In genomic region chr4:80078361-80079092, GRCh38 we compare ENCODE assay signal across 18 cellular contexts. TPM values are rescaled to one million over a fixed set of nuclear protein-coding genes. Genes with fewer than 3 reads are reported as not detected.
DNase-seq lines count a peak whose midpoint lies in the region; ATAC-seq, FAIRE-seq and TF ChIP-seq lines count a peak whose summit lies in the region.
"Had no signal": no experiment of that assay in that cellular context is flagged by ENCODE, and none has a peak within 500 bp of the region (broad histone marks: within the 10 kb centered on the region; RNA-seq: fewer than 3 reads in every experiment).

No MANE protein-coding gene starts in this region.

- H2AK5ac ChIP-seq in H9 (ENCODE audit: insufficient read length, low read length) = no peak overlapping the region

- no peaks in the 10 kb centered on the region for H3K9me3 ChIP-seq in mammary epithelial cell (replicated peaks; ENCODE audit: insufficient read depth, low read length)
- H3K9me3 ChIP-seq in breast epithelium = no peaks in the 10 kb centered on the region
- H3K9me3 ChIP-seq in RWPE2 (ENCODE audit: severe bottlenecking) = no peaks in the 10 kb centered on the region
- H3K9me3 ChIP-seq in keratinocyte (ENCODE audit: control insufficient read depth, low read depth, low read length) = no peaks in the 10 kb centered on the region
- no peaks in the 10 kb centered on the region for H3K9me3 ChIP-seq in H9 (ENCODE audit: control insufficient read depth, low read depth, low read length)

- no peak overlapping the region for H3K56ac ChIP-seq in H9 (ENCODE audit: insufficient read length, low read depth, low read length)

- intact Hi-C loops in mammary epithelial cell (cut with micrococcal nuclease) (loop anchor here (10.0 kb wide), 1 partner anchor 236 kb away; no protein-coding TSS in a partner anchor), breast epithelium (cut with DNase I; ENCODE audit: low total_unique reads) (loop anchor here (10.0 kb wide), 1 partner anchor 464 kb away; no protein-coding TSS in a partner anchor)

- H3K79me1 ChIP-seq in H9 (ENCODE audit: insufficient read depth, low read depth, low read length, poor library complexity, severe bottlenecking) = no peaks in the 10 kb centered on the region

- no peak overlapping the region for H2BK12ac ChIP-seq in H9 (ENCODE audit: insufficient read length, low read depth, low read length)

- H3K23ac ChIP-seq in H9 (ENCODE audit: insufficient read length, low read depth, low read length) = no peak overlapping the region

- H3K27me3 Mint-ChIP-seq in H9 (ENCODE audit: low read depth) = peaks cover 28% of the 10 kb centered on the region

- no peak overlapping the region for H2BK15ac ChIP-seq in H9 (ENCODE audit: low read depth, low read length)

- no peaks in the 10 kb centered on the region for H3K79me2 ChIP-seq in mammary epithelial cell (ENCODE audit: insufficient read depth, low read length)
- H3K79me2 ChIP-seq in keratinocyte (ENCODE audit: control insufficient read depth, insufficient read depth, low read length) = no peaks in the 10 kb centered on the region
- H3K79me2 ChIP-seq in H9 (ENCODE audit: insufficient read depth, low read length) = no peaks in the 10 kb centered on the region

- 33% methylated on average over 3 of the region's 3 CpGs for WGBS in mammary epithelial cell (ENCODE audit: low coverage, missing lambda C conversion rate)
- no CpG with 5 or more reads among the region's 3 CpGs for WGBS in H9 (ENCODE audit: extremely low coverage, insufficient read length, low lambda C conversion rate)

- H2BK20ac ChIP-seq in H9 (ENCODE audit: low read depth, low read length, poor library complexity, severe bottlenecking) = no peak overlapping the region

- H3K27ac ChIP-seq in mammary epithelial cell (ENCODE audit: insufficient read depth, low read depth, low read length) = peak overlapping the region; percentile 73
- no peak overlapping the region for H3K27ac ChIP-seq in breast epithelium
- peak overlapping the region; percentile 80 for H3K27ac ChIP-seq in RWPE2 (ENCODE audit: poor library complexity, severe bottlenecking)
- peak overlapping the region; percentile 82 for H3K27ac ChIP-seq in keratinocyte (ENCODE audit: control insufficient read depth, insufficient read depth, low read length)
- H3K27ac ChIP-seq in H9 (ENCODE audit: insufficient read length, low read depth, low read length) = no peak overlapping the region

- in situ Hi-C loops in mammary epithelial cell (cut with MboI; ENCODE audit: low sequenced_read_pairs in 2 of 2) = no loop called here

- dilution Hi-C loops in mammary epithelial cell (cut with HindIII; ENCODE audit: low sequenced_read_pairs) (no loop called here), keratinocyte (cut with MboI; ENCODE audit: extremely low pct_ligation_motif_present, low sequenced_read_pairs) (no loop called here)

- no peak overlapping the region for H3K27ac Mint-ChIP-seq in H9

- H3K9ac ChIP-seq in mammary epithelial cell (ENCODE audit: insufficient read depth, low read length) (no peak overlapping the region), keratinocyte (ENCODE audit: control insufficient read depth, extremely low read depth, insufficient read depth, low read length) (peak overlapping the region; percentile 28), H9 (ENCODE audit: extremely low read depth, insufficient read length, low read length) (no peak overlapping the region)

- H2BK120ac ChIP-seq in H9 (ENCODE audit: low read depth, low read length, poor library complexity, severe bottlenecking) = no peak overlapping the region

- H3K14ac ChIP-seq in H9 (ENCODE audit: insufficient read depth, low read length) = no peak overlapping the region

- no peak overlapping the region for H3T11ph ChIP-seq in H9 (ENCODE audit: low read length)

- H3K4me3 Mint-ChIP-seq in H9 = no peak overlapping the region

- H3K36me3 Mint-ChIP-seq in H9 (ENCODE audit: insufficient read depth in 1 of 3, low read depth in 3 of 3) = peaks cover 0 to 4% (median 0%) of the 10 kb centered on the region in 3 experiments; a peak in 1 of 7 replicates

- H3K9me1 ChIP-seq in keratinocyte (ENCODE audit: control insufficient read depth, extremely low read depth, insufficient read depth, low read length) = no peaks in the 10 kb centered on the region

- CTCF ChIA-PET in mammary epithelial cell (lab: Charles Lee; ENCODE audit: low non-redundant PET) = interaction anchor here (0.6 kb wide), 1 partner anchor 106 kb away, joined by 11 read pairs; no protein-coding TSS in a partner anchor

- H3K4me1 Mint-ChIP-seq in H9 = peaks cover 0 to 2% of the 10 kb centered on the region in 2 experiments; a peak in 1 of 4 replicates

- H3K27me3 ChIP-seq in mammary epithelial cell (ENCODE audit: insufficient read depth, low read length) = no peaks in the 10 kb centered on the region
- H3K27me3 ChIP-seq in breast epithelium = no peaks in the 10 kb centered on the region
- no peaks in the 10 kb centered on the region for H3K27me3 ChIP-seq in RWPE2 (ENCODE audit: insufficient read depth, poor library complexity, severe bottlenecking)
- H3K27me3 ChIP-seq in keratinocyte (ENCODE audit: control insufficient read depth, extremely low read depth, insufficient read depth, low read length) = no peaks in the 10 kb centered on the region
- H3K27me3 ChIP-seq in H9 (ENCODE audit: insufficient read depth, low read length) = no peaks in the 10 kb centered on the region

- peaks cover 0 to 2% of the 10 kb centered on the region in 2 experiments; a peak in 3 of 5 replicates for H3K9me3 Mint-ChIP-seq in H9

- DNase-seq in mammary epithelial cell = peak; percentile 67
- no peak for DNase-seq in breast epithelium (ENCODE audit: low spot score in 2 of 2)
- no peak for DNase-seq in RWPE2 (ENCODE audit: low spot score)
- DNase-seq in keratinocyte (ENCODE audit: low read depth, low spot score) = no peak
- DNase-seq in activated CD4-positive, CD25-positive, alpha-beta regulatory T cell (lab: John Stamatoyannopoulos, UW) = no peak
- DNase-seq in H9 = no peak
- no peak for DNase-seq in AG20443 (ENCODE audit: low spot score)
- DNase-seq: CD4-positive, alpha-beta memory T cell; DMS79 treated with DMSO at 0.1 percent for 48 hours; KG1; NCI-H1092; NCI-H1694; NCI-H2107; NCI-H345; NCI-H526 treated with DMSO at 0.1 percent for 48 hours had no signal

- FAIRE-seq in keratinocyte (lab: Jason Lieb, UNC) = peak; percentile 91
- FAIRE-seq: G401.6, GM12892 had no signal

- no peak overlapping the region for H3K4ac ChIP-seq in H9 (ENCODE audit: low read depth, low read length)

- TF ChIP-seq POLR2A in breast epithelium (IDR thresholded peaks at IDR 0.05) = no peak

- no peaks in the 10 kb centered on the region for H3K36me3 ChIP-seq in mammary epithelial cell (ENCODE audit: insufficient read depth, low read length)
- no peaks in the 10 kb centered on the region for H3K36me3 ChIP-seq in breast epithelium
- H3K36me3 ChIP-seq in RWPE2 (ENCODE audit: low read depth) = no peaks in the 10 kb centered on the region
- H3K36me3 ChIP-seq in keratinocyte (ENCODE audit: control insufficient read depth in 2 of 2, extremely low read depth in 1 of 2, insufficient read depth in 2 of 2, low read length in 2 of 2) = no peaks in the 10 kb centered on the region

- H2BK5ac ChIP-seq in H9 (ENCODE audit: insufficient read length, low read length) = no peak overlapping the region

- no peak overlapping the region for H4K5ac ChIP-seq in H9 (ENCODE audit: insufficient read length, low read depth, low read length)

- no peaks in the 10 kb centered on the region for H4K20me1 ChIP-seq in mammary epithelial cell (ENCODE audit: insufficient read depth, low read length)
- no peaks in the 10 kb centered on the region for H4K20me1 ChIP-seq in keratinocyte (ENCODE audit: control insufficient read depth, extremely low read depth, insufficient read depth, low read length)
- H4K20me1 ChIP-seq in H9 (ENCODE audit: control insufficient read depth, insufficient read depth, insufficient read length) = no peaks in the 10 kb centered on the region

- no TSS peak for BruUV-seq in mammary epithelial cell (replicated peaks; lab: Mats Ljungman, UMichigan)

- no peak overlapping the region for H4K8ac ChIP-seq in H9 (replicated peaks; ENCODE audit: insufficient read length, low read depth, low read length)

- H3K23me2 ChIP-seq in H9 (ENCODE audit: insufficient read length, low read depth, low read length, poor library complexity, severe bottlenecking) = no peaks in the 10 kb centered on the region

- H3K4me1 ChIP-seq in mammary epithelial cell (ENCODE audit: insufficient read depth, low read length) = peaks cover 57% of the 10 kb centered on the region
- no peaks in the 10 kb centered on the region for H3K4me1 ChIP-seq in breast epithelium
- peaks cover 38% of the 10 kb centered on the region for H3K4me1 ChIP-seq in RWPE2 (ENCODE audit: insufficient read depth, poor library complexity, severe bottlenecking)
- H3K4me1 ChIP-seq in keratinocyte (ENCODE audit: control insufficient read depth, extremely low read depth, insufficient read depth, low read length) = peaks cover 59% of the 10 kb centered on the region
- H3K4me1 ChIP-seq in H9 (ENCODE audit: insufficient read depth, low read length) = no peaks in the 10 kb centered on the region; the same call in 1 of the 2 replicates

- no peak overlapping the region for H3K18ac ChIP-seq in H9 (ENCODE audit: insufficient read length, low read depth, low read length)

- no peak for TF ChIP-seq CTCF in mammary epithelial cell (conservative IDR thresholded peaks at IDR 0.05 in 1 of 2, IDR thresholded peaks at IDR 0.05 in 1 of 2; ENCODE audit: extremely low read depth in 1 of 2, insufficient read depth in 1 of 2, low read depth in 1 of 2, low read length in 2 of 2)
- TF ChIP-seq CTCF in breast epithelium (IDR thresholded peaks at IDR 0.05) = no peak
- TF ChIP-seq CTCF in RWPE2 (IDR thresholded peaks at IDR 0.05; ENCODE audit: poor library complexity, severe bottlenecking) = no peak
- no peak for TF ChIP-seq CTCF in keratinocyte (optimal IDR thresholded peaks at IDR 0.05 in 1 of 3, IDR thresholded peaks at IDR 0.05 in 1 of 3, conservative IDR thresholded peaks at IDR 0.05 in 1 of 3; ENCODE audit: extremely low read depth in 1 of 3, insufficient read depth in 2 of 3, low read length in 3 of 3)
- no peak for TF ChIP-seq CTCF in H9 (conservative IDR thresholded peaks at IDR 0.05)

- H2AFZ ChIP-seq in mammary epithelial cell (ENCODE audit: low read depth, low read length) = no peak overlapping the region
- H2AFZ ChIP-seq in keratinocyte (ENCODE audit: control insufficient read depth, low read length) = no peak overlapping the region
- no peak overlapping the region for H2AFZ ChIP-seq in H9 (ENCODE audit: low read length)

- H3K4me3 ChIP-seq in mammary epithelial cell (replicated peaks in 1 of 3; ENCODE audit: insufficient read depth in 1 of 3, low read depth in 2 of 3, low read length in 3 of 3) (no peak overlapping the region), breast epithelium (no peak overlapping the region), RWPE2 (ENCODE audit: severe bottlenecking) (no peak overlapping the region), keratinocyte (ENCODE audit: control insufficient read depth in 2 of 3, extremely low read depth in 1 of 3, insufficient read depth in 2 of 3, low read depth in 1 of 3, low read length in 3 of 3) (peak overlapping the region in 2 of 3 experiments; percentile 4 to 28)

- ATAC-seq in RWPE2 (ENCODE audit: low read depth) (peak; percentile 70), GM18858 (IDR thresholded peaks at IDR 0.05; ENCODE audit: unreplicated experiment) (no peak)

- H3K4me2 ChIP-seq in mammary epithelial cell (ENCODE audit: insufficient read depth, low read depth, low read length) (peak overlapping the region; percentile 61), keratinocyte (ENCODE audit: control insufficient read depth, extremely low read depth, insufficient read depth, low read depth, low read length) (peak overlapping the region; percentile 66), H9 (ENCODE audit: insufficient read depth, insufficient read length, low read length) (no peak overlapping the region)

- H4K91ac ChIP-seq in H9 (ENCODE audit: insufficient read length, low read depth, low read length) = no peak overlapping the region

RNA-seq across cellular contexts. Expression of gene ANTXR2, which starts 5.5 kb away (rescaled TPM):
- total RNA-seq in mammary epithelial cell = 100 to 1,000 TPM in 1 of 2 donors, 10 to 100 TPM in 1; 28.3 to 116 TPM
- polyA plus RNA-seq in mammary epithelial cell = 41.0 TPM
- polyA minus RNA-seq in mammary epithelial cell = 88.8 TPM
- 100 to 1,000 TPM in 1 of 3 donors, 10 to 100 TPM in 2; 55.1 to 229 (median 77.4) TPM for total RNA-seq in breast epithelium
- polyA plus RNA-seq in keratinocyte = 41.3 to 109 TPM (median 89.1 TPM) in 3 replicates
- 36.7 TPM for polyA plus RNA-seq in keratinocyte (2011; ENCODE audit: low read depth)
- polyA plus RNA-seq in keratinocyte (2011; cell fraction: cytosol; rRNA removed) = 22.9 and 39.5 TPM in 2 replicates
- 109 and 142 TPM in 2 replicates for polyA plus RNA-seq in keratinocyte (2011; cell fraction: nucleus; rRNA removed)
- polyA plus RNA-seq in keratinocyte (2012; ENCODE audit: low replicate concordance) = 23.2 and 154 TPM in 2 replicates
- 25.4 to 104 TPM (median 30.3 TPM) in 3 replicates for polyA minus RNA-seq in keratinocyte
- 18.2 TPM for polyA minus RNA-seq in keratinocyte (2011; cell fraction: cytosol; rRNA and poly(A)+ RNA removed)
- 93.2 and 218 TPM in 2 replicates for polyA minus RNA-seq in keratinocyte (2011; cell fraction: nucleus; rRNA and poly(A)+ RNA removed)
- total RNA-seq in H9 (2021) = 4.7 and 5.3 TPM in 2 replicates

Comparison
In these comparisons a context has a peak if more than half of its experiments do, and no peak if none do; other contexts are left out.
1. H3K27ac ChIP-seq: peak in mammary epithelial cell (single experiment), RWPE2 (single experiment) and keratinocyte (single experiment); none in breast epithelium (0 of 2) and H9 (single experiment).
2. H3K4me3 ChIP-seq: peak in keratinocyte (2 of 3); none in mammary epithelial cell (0 of 3), breast epithelium (0 of 3) and RWPE2 (single experiment).